33 cellular contexts compared by ENCODE assay signal in genomic region chr16:75996491-75996890, GRCh38.
DNase-seq lines count a peak whose midpoint lies in the region; ATAC-seq and TF ChIP-seq lines count a peak whose summit lies in the region.
"Had no signal": no experiment of that assay in that cellular context is flagged by ENCODE, and none has a peak within 500 bp of the region (broad histone marks: within the 10 kb centered on the region; RNA-seq: fewer than 3 reads in every experiment).

No MANE protein-coding gene starts in this region.

- H3K4me1 Mint-ChIP-seq in T-cell: no peaks in the 10 kb centered on the region
- H3K4me1 Mint-ChIP-seq: activated CD4-positive, alpha-beta memory T cell treated with anti-CD3 and anti-CD28 coated beads, Interleukin-2, amount 10 ng/mL, durations not matched to agents 7 days and 5 days; activated naive CD4-positive, alpha-beta T cell treated with anti-CD3 and anti-CD28 coated beads, Interleukin-2, amount 50 U/mL, for 24 hours; B cell; memory B cell; T-helper 17 cell had no signal

- H3K36me3 Mint-ChIP-seq in T-cell: no peaks in the 10 kb centered on the region
- H3K36me3 Mint-ChIP-seq: activated naive CD4-positive, alpha-beta T cell treated with anti-CD3 and anti-CD28 coated beads, Interleukin-2, amount 50 U/mL, for 24 hours; CD8-positive, alpha-beta T cell; memory B cell had no signal

- TF ChIP-seq CTCF in GM12865 (IDR thresholded peaks at IDR 0.05; ENCODE audit: insufficient read depth, low read depth, low read length, missing control alignments): no peak

- H3K27ac Mint-ChIP-seq in T-cell: no peak overlapping the region
- H3K27ac Mint-ChIP-seq: activated CD4-positive, alpha-beta memory T cell treated with anti-CD3 and anti-CD28 coated beads, Interleukin-2, amount 10 ng/mL, durations not matched to agents 7 days and 5 days; activated naive CD4-positive, alpha-beta T cell treated with anti-CD3 and anti-CD28 coated beads, Interleukin-2, amount 50 U/mL, for 24 hours; activated T-helper 2 cell treated with anti-CD3 and anti-CD28 coated beads, Interferon-gamma antibody, Interleukin-2, Interleukin-4, amounts not matched to agents 10 μg/mL and 5 μg/mL and 100 μg/mL, durations not matched to agents 14 hours and 24 hours and 36 hours; B cell; CD8-positive, alpha-beta T cell; memory B cell; T-helper 17 cell had no signal

- peak; percentile 67 for ATAC-seq in HG03354 (IDR thresholded peaks at IDR 0.05; ENCODE audit: poor library complexity, severe bottlenecking, unreplicated experiment)
- ATAC-seq in T-cell (replicated peaks in 1 of 4): no peak
- ATAC-seq: activated CD4-positive, CD25-positive, alpha-beta regulatory T cell treated with anti-CD3 and anti-CD28 coated beads, Interleukin-2, amount 50 U/mL, for 24 hours; CD8-positive, alpha-beta T cell; left cardiac atrium; psoas muscle; T-helper 17 cell had no signal

- CTCF ChIA-PET in T-cell (lab: Charles Lee): no interaction called here

- H3K27me3 Mint-ChIP-seq in T-cell: no peaks in the 10 kb centered on the region
- H3K27me3 Mint-ChIP-seq: activated CD4-positive, alpha-beta memory T cell treated with anti-CD3 and anti-CD28 coated beads, Interleukin-2, amount 10 ng/mL, durations not matched to agents 7 days and 5 days; activated naive CD4-positive, alpha-beta T cell treated with anti-CD3 and anti-CD28 coated beads, Interleukin-2, amount 50 U/mL, for 24 hours; B cell; memory B cell; T-helper 17 cell had no signal

- peak; percentile 64 for DNase-seq in GM12865 (ENCODE audit: low read depth)
- peak; percentile 8 for DNase-seq in NCI-H2171 (lab: John Stamatoyannopoulos, UW)
- DNase-seq in cerebellum (ENCODE audit: low spot score): peak; percentile 38
- no peak for DNase-seq in midbrain (lab: John Stamatoyannopoulos, UW)
- DNase-seq in posterior vena cava (ENCODE audit: low spot score): no peak
- no peak for DNase-seq in COLO829 (ENCODE audit: low spot score)
- DNase-seq in T-cell: no peak
- DNase-seq: activated CD4-positive, alpha-beta memory T cell treated with anti-CD3 and anti-CD28 coated beads, Interleukin-2, amount 10 ng/mL, durations not matched to agents 7 days and 5 days; activated CD8-positive, alpha-beta memory T cell treated with anti-CD3 and anti-CD28 coated beads, Interleukin-2, amount 50 U/mL, for 48 hours; CD8-positive, alpha-beta T cell; cortex of kidney; DMS153; GM23248; hippocampal formation; Kasumi-1; left cardiac atrium; NCI-H1048; NCI-H2029 treated with DMSO at 0.1 percent for 48 hours; NCI-H226; NCI-H748 treated with DMSO at 0.1 percent for 48 hours; psoas muscle; RPMI8226; sigmoid colon; stimulated activated naive CD4-positive, alpha-beta T cell; T-helper 17 cell had no signal

- POLR2A ChIA-PET in T-cell (lab: Charles Lee): no interaction called here

- H3K4me3 Mint-ChIP-seq in T-cell: no peak overlapping the region
- H3K4me3 Mint-ChIP-seq: activated CD4-positive, alpha-beta memory T cell treated with anti-CD3 and anti-CD28 coated beads, Interleukin-2, amount 10 ng/mL, durations not matched to agents 7 days and 5 days; activated naive CD4-positive, alpha-beta T cell treated with anti-CD3 and anti-CD28 coated beads, Interleukin-2, amount 50 U/mL, for 24 hours; B cell; CD8-positive, alpha-beta T cell; memory B cell; T-helper 17 cell had no signal

- intact Hi-C loops in posterior vena cava (cut with DNase I): no loop called here

- peaks cover 9 to 16% (median 12%) of the 10 kb centered on the region in 3 donors for H3K9me3 Mint-ChIP-seq in T-cell

- no peak overlapping the region for H3K4me3 ChIP-seq in GM12865 (ENCODE audit: low read depth, low read length)
- H3K4me3 ChIP-seq: GM23248, psoas muscle, sigmoid colon, SK-N-MC, suprapubic skin had no signal

Comparison
In these comparisons a context has a peak if more than half of its experiments do, and no peak if none do; other contexts are left out.
1. DNase-seq: peak in GM12865 (single experiment), NCI-H2171 (single experiment) and cerebellum (single experiment); none in midbrain (single experiment), posterior vena cava (single experiment), COLO829 (single experiment) and T-cell (0 of 34).